13 cellular contexts compared by ENCODE assay signal in the genomic region with DNA sequence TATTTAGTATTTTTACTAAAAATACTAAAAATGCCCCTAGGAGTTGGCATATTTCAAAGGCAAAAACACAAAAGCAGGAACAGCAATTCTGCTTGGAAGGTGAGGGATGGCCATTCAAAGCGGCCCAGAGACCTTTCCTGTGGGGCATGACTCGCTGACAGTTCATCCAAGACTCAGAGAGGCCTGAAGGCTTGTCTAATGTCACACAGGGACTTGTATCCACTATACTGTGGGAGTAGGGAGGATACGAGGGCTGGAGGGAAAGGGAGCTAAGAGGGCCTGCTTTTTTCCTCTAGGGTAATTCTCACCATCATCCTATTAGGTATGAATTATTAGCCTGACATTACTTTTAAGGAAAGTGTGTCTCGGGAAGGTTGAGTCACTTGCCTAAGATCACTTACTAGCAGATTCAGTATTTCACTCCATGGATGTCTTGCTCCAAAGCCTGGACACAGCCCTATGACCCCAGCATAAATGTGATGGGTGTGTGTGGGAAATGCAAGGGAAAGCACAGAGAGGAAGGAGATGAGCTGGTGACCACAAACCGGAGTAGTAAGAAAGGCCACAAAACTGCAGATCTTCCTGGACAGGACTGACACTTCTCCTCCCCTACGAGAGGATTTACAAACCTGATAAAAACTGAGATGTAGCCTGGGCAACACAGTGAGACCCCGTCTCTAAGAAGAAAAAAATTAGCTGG. TPM values are rescaled to one million over a fixed set of nuclear protein-coding genes. Genes with fewer than 3 reads are reported as not detected.
A peak's percentile ranks its signal among the peaks of the same experiment; 100 is the strongest.
DNase-seq lines count a peak whose midpoint lies in the region; ATAC-seq and TF ChIP-seq lines count a peak whose summit lies in the region.
"Had no signal": no experiment of that assay in that cellular context is flagged by ENCODE, and none has a peak within 500 bp of the region (broad histone marks: within the 10 kb centered on the region; RNA-seq: fewer than 3 reads in every experiment).

No MANE protein-coding gene starts in this region.

- WGBS in mammary epithelial cell (ENCODE audit: low coverage, missing lambda C conversion rate), result 68% methylated on average over 7 of the region's 7 CpGs

- no peaks in the 10 kb centered on the region for H3K9me3 ChIP-seq in PC-9 (ENCODE audit: insufficient read depth, low read depth)
- no peaks in the 10 kb centered on the region for H3K9me3 ChIP-seq in mammary epithelial cell (replicated peaks; ENCODE audit: insufficient read depth, low read length)
- no peaks in the 10 kb centered on the region for H3K9me3 ChIP-seq in MG63
- H3K9me3 ChIP-seq: right atrium auricular region had no signal

- TF ChIP-seq CTCF in PC-9 (conservative IDR thresholded peaks at IDR 0.05) (no peak), mammary epithelial cell (conservative IDR thresholded peaks at IDR 0.05 in 1 of 2, IDR thresholded peaks at IDR 0.05 in 1 of 2; ENCODE audit: extremely low read depth in 1 of 2, insufficient read depth in 1 of 2, low read depth in 1 of 2, low read length in 2 of 2) (no peak)

- H3K36me3 ChIP-seq in PC-9 (ENCODE audit: low read depth) (no peaks in the 10 kb centered on the region), mammary epithelial cell (ENCODE audit: insufficient read depth, low read length) (no peaks in the 10 kb centered on the region), MG63 (peaks cover 5% of the 10 kb centered on the region)

- dilution Hi-C loops in mammary epithelial cell (cut with HindIII; ENCODE audit: low sequenced_read_pairs), result no loop called here

- peak; percentile 20 for DNase-seq in GM03348 (ENCODE audit: low spot score)
- peak in 1 of 2 experiments; percentile 73 for DNase-seq in PC-9
- peak; percentile 64 for DNase-seq in mammary epithelial cell
- peak; percentile 89 for DNase-seq in renal cortical epithelial cell (ENCODE audit: low read depth)
- no peak for DNase-seq in MG63
- DNase-seq in stimulated activated naive CD4-positive, alpha-beta T cell treated with Interleukin-2 at 50 U/mL for 16 hours (lab: John Stamatoyannopoulos, UW), result no peak
- DNase-seq: activated T-cell treated with anti-CD3 and anti-CD28 coated beads, Interleukin-2, amount 50 U/mL, for 48 hours; GOT3; NCI-H1092 treated with DMSO at 0.1 percent for 48 hours; T-helper 9 cell had no signal

- H3K4me1 ChIP-seq in PC-9 (replicated peaks; ENCODE audit: insufficient read depth), result peaks cover 41% of the 10 kb centered on the region
- H3K4me1 ChIP-seq in mammary epithelial cell (ENCODE audit: insufficient read depth, low read length), result peaks cover 26% of the 10 kb centered on the region
- H3K4me1 ChIP-seq: right atrium auricular region had no signal

- H2AFZ ChIP-seq in PC-9 (no peak overlapping the region), mammary epithelial cell (ENCODE audit: low read depth, low read length) (no peak overlapping the region)

- no peaks in the 10 kb centered on the region for H3K9me2 ChIP-seq in PC-9 (ENCODE audit: insufficient read depth)

- no peak for ATAC-seq in GM18517 (IDR thresholded peaks at IDR 0.05; ENCODE audit: unreplicated experiment)
- ATAC-seq in HG02970 (IDR thresholded peaks at IDR 0.05; ENCODE audit: low FRiP score, unreplicated experiment), result no peak

- CTCF ChIA-PET in PC-9 (lab: Charles Lee) (no interaction called here), mammary epithelial cell (lab: Charles Lee; ENCODE audit: low non-redundant PET) (no interaction called here)

- intact Hi-C loops in PC-9 (cut with micrococcal nuclease; ENCODE audit: unreplicated experiment), result loop anchor here (2.0 to 5.0 kb wide), 2 partner anchors 43 kb away; partner anchors contain the start of gene UCP2
- intact Hi-C loops in mammary epithelial cell (cut with micrococcal nuclease), result no loop called here

- BruUV-seq in PC-9 (replicated peaks; lab: Mats Ljungman, UMichigan) (no TSS peak), mammary epithelial cell (replicated peaks; lab: Mats Ljungman, UMichigan) (no TSS peak)

- H3K4me3 ChIP-seq in PC-9 (no peak overlapping the region), mammary epithelial cell (replicated peaks in 1 of 3; ENCODE audit: insufficient read depth in 1 of 3, low read depth in 2 of 3, low read length in 3 of 3) (no peak overlapping the region), MG63 (no peak overlapping the region)
- H3K4me3 ChIP-seq: right atrium auricular region had no signal

- H4K20me1 ChIP-seq in PC-9 (ENCODE audit: insufficient read depth), result no peaks in the 10 kb centered on the region
- H4K20me1 ChIP-seq in mammary epithelial cell (ENCODE audit: insufficient read depth, low read length), result no peaks in the 10 kb centered on the region

- no peaks in the 10 kb centered on the region for H3K27me3 ChIP-seq in PC-9 (ENCODE audit: insufficient read depth, low read depth)
- no peaks in the 10 kb centered on the region for H3K27me3 ChIP-seq in mammary epithelial cell (ENCODE audit: insufficient read depth, low read length)
- H3K27me3 ChIP-seq in MG63, result no peaks in the 10 kb centered on the region
- H3K27me3 ChIP-seq: right atrium auricular region had no signal

- no peak overlapping the region for H3K9ac ChIP-seq in mammary epithelial cell (ENCODE audit: insufficient read depth, low read length)

- POLR2A ChIA-PET in PC-9 (lab: Charles Lee; ENCODE audit: unreplicated experiment), result interaction anchor here (0.6 kb wide), 1 partner anchor 238 kb away, joined by 7 read pairs; the partner anchor contains the start of gene MRPL48

- H3F3A ChIP-seq in PC-9 (ENCODE audit: insufficient read depth, low read depth), result peaks cover 35% of the 10 kb centered on the region

- H3K4me2 ChIP-seq in PC-9 (peak overlapping the region; percentile 50), mammary epithelial cell (ENCODE audit: insufficient read depth, low read depth, low read length) (no peak overlapping the region)

- H3K79me2 ChIP-seq in PC-9 (ENCODE audit: low read depth) (no peaks in the 10 kb centered on the region), mammary epithelial cell (ENCODE audit: insufficient read depth, low read length) (no peaks in the 10 kb centered on the region)

- H3K27ac ChIP-seq in PC-9, result peak overlapping the region; percentile 68
- no peak overlapping the region for H3K27ac ChIP-seq in mammary epithelial cell (ENCODE audit: insufficient read depth, low read depth, low read length)

- in situ Hi-C loops in mammary epithelial cell (cut with MboI; ENCODE audit: low sequenced_read_pairs in 2 of 2), result no loop called here

RNA-seq across cellular contexts. Expression of gene UCP3, which starts 16.7 kb away (rescaled TPM):
- total RNA-seq in PC-9 (2021), result 2.0 and 2.4 TPM in 2 replicates
- total RNA-seq in mammary epithelial cell, result 1 to 10 TPM in 1 of 2 donors, under 1 TPM in 1; 0.99 to 1.2 TPM
- polyA plus RNA-seq in mammary epithelial cell, result 0.28 TPM
- not detected for polyA minus RNA-seq in mammary epithelial cell
- total RNA-seq in renal cortical epithelial cell, result 0.17 and 1.1 TPM in 2 replicates
- not detected in 2 replicates for total RNA-seq in MG63 (2014; rRNA removed; shearing (Covaris generic); ENCODE audit: low replicate concordance)

RNA-seq across cellular contexts. Expression of gene UCP2, which starts 43.0 kb away (rescaled TPM):
- total RNA-seq in PC-9 (2021) (27.2 and 36.8 TPM in 2 replicates), mammary epithelial cell (under 1 TPM; 0.73 to 0.83 TPM), renal cortical epithelial cell (13.7 and 48.6 TPM in 2 replicates)
- polyA plus RNA-seq in mammary epithelial cell, result 4.7 TPM
- polyA minus RNA-seq in mammary epithelial cell, result 11.0 TPM
- total RNA-seq in MG63 (2014; rRNA removed; shearing (Covaris generic); ENCODE audit: low replicate concordance), result 2.3 TPM in 1 of 2 replicates, not detected in the other

Comparison
In these comparisons a context has a peak if more than half of its experiments do, and no peak if none do; other contexts are left out.
1. DNase-seq: peak in GM03348 (single experiment), mammary epithelial cell (single experiment) and renal cortical epithelial cell (single experiment); none in MG63 (single experiment) and stimulated activated naive CD4-positive, alpha-beta T cell treated with Interleukin-2 at 50 U/mL for 16 hours (single experiment).